In the genomic region with DNA sequence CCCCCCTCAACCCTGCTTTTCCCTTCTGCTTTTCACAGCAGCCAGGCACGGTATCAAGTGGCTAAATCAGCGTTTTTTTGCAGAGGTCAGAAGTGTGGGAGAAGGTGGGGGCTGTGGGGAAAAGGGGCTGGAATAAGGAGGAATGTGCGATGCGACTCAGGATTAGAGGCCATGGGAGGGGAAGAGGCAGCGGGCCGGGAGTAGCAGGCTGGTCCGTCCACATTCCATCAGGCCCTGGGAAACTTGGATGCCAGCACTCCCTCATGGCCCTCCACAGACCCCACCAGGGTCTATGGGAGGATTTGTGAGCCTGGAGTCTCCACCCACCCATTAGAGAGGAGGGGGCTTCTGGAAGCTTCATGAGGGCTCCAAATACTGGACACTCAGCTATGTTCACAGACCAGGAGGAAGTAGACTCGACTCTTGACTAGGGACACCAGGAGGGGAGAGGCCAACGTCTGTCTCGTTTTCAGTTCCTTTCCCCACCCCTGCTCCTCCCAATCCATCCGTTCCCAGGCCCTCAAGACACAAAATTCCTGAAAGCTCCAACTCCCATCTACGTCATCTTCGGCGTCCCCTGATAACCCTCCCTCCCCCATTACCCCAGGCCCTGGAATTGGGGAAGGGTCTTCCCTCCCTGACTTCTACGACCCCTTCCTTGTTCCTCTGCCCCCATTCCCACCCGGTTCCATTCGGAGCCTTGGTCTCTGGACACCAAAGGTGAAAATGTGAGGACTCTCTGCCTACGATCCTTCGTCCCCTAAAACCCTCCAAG, we compare ENCODE assay signal across 8 cellular contexts. TPM values are rescaled to one million over a fixed set of nuclear protein-coding genes. Genes with fewer than 3 reads are reported as not detected.
DNase-seq lines count a peak whose midpoint lies in the region; ATAC-seq and TF ChIP-seq lines count a peak whose summit lies in the region.

No MANE protein-coding gene starts in this region.

- H3K4me3 ChIP-seq in BLaER1 treated with 17β-estradiol and CSF1 and Interleukin-3, amounts not matched to agents 10 nM and 100 nM: peak overlapping the region in 3 of 10 experiments; percentile 2 to 55 (median 3); a peak in 2 of 20 replicates
- H3K4me3 ChIP-seq in WERI-Rb-1 (ENCODE audit: low read depth, low read length): no peak overlapping the region
- H3K4me3 ChIP-seq in foreskin fibroblast (ENCODE audit: low read depth in 1 of 2, low read length in 2 of 2): no peak overlapping the region

- ATAC-seq in natural killer cell treated with Interleukin-12 subunit alpha and Interleukin-12 subunit beta and Interleukin-15 and Interleukin-18, amount 100 ng/mL, for 72 hours: no peak
- ATAC-seq in GM21423 (IDR thresholded peaks at IDR 0.05; ENCODE audit: unreplicated experiment): no peak

- H3K9ac ChIP-seq in BLaER1 treated with 17β-estradiol and CSF1 and Interleukin-3, amounts not matched to agents 10 nM and 100 nM: no peak overlapping the region

- peaks cover 17 to 26% (median 22%) of the 10 kb centered on the region in 10 experiments for H3K4me1 ChIP-seq in BLaER1 treated with 17β-estradiol and CSF1 and Interleukin-3, amounts not matched to agents 10 nM and 100 nM

- DNase-seq in GM20000 (ENCODE audit: low spot score) (peak; percentile 24), WERI-Rb-1 (no peak), NCI-H510A treated with DMSO at 0.1 percent for 48 hours (lab: John Stamatoyannopoulos, UW) (no peak), foreskin fibroblast (no peak)
- DNase-seq in natural killer cell treated with Interleukin-12 subunit alpha and Interleukin-12 subunit beta and Interleukin-15 and Interleukin-18, amount 100 ng/mL, for 72 hours (ENCODE audit: low spot score): peak; percentile 16

- no peaks in the 10 kb centered on the region; a peak in 2 of 22 replicates for H4K20me1 ChIP-seq in BLaER1 treated with 17β-estradiol and CSF1 and Interleukin-3, amounts not matched to agents 10 nM and 100 nM

- peaks cover 0 to 28% (median 11%) of the 10 kb centered on the region in 11 experiments; a peak in 14 of 22 replicates for H3K9me3 ChIP-seq in BLaER1 treated with 17β-estradiol and CSF1 and Interleukin-3, amounts not matched to agents 10 nM and 100 nM (replicated peaks in 1 of 11)
- H3K9me3 ChIP-seq in WERI-Rb-1 (ENCODE audit: severe bottlenecking): peaks cover 7% of the 10 kb centered on the region

- no peak overlapping the region for H3K27ac ChIP-seq in BLaER1 treated with 17β-estradiol and CSF1 and Interleukin-3, amounts not matched to agents 10 nM and 100 nM
- H3K27ac ChIP-seq in WERI-Rb-1: no peak overlapping the region

- H3K4me2 ChIP-seq in BLaER1 treated with 17β-estradiol and CSF1 and Interleukin-3, amounts not matched to agents 10 nM and 100 nM: peak overlapping the region; percentile 56 to 87 (median 72); a peak in 21 of 22 replicates

- H3K27me3 Mint-ChIP-seq in brain: peaks cover 40% of the 10 kb centered on the region
- H3K27me3 Mint-ChIP-seq in natural killer cell treated with Interleukin-12 subunit alpha and Interleukin-12 subunit beta and Interleukin-15 and Interleukin-18, amount 100 ng/mL, for 72 hours: peaks cover 30 to 45% of the 10 kb centered on the region in 2 donors

- H3K4me3 Mint-ChIP-seq in brain: peak overlapping the region in 3 of 5 experiments; percentile 87 to 98 (median 91)
- H3K4me3 Mint-ChIP-seq in natural killer cell treated with Interleukin-12 subunit alpha and Interleukin-12 subunit beta and Interleukin-15 and Interleukin-18, amount 100 ng/mL, for 72 hours: peak overlapping the region; percentile 83

- no peak for TF ChIP-seq CTCF in GM20000 (IDR thresholded peaks at IDR 0.05; ENCODE audit: extremely low read depth, missing control alignments)
- TF ChIP-seq CTCF in brain (conservative IDR thresholded peaks at IDR 0.05): no peak
- TF ChIP-seq CTCF in WERI-Rb-1 (IDR thresholded peaks at IDR 0.05; ENCODE audit: low read depth, low read length): no peak
- TF ChIP-seq CTCF in foreskin fibroblast (IDR thresholded peaks at IDR 0.05; ENCODE audit: low read depth, low read length): no peak

- peaks cover under 1% of the 10 kb centered on the region for H3K36me3 Mint-ChIP-seq in brain
- H3K36me3 Mint-ChIP-seq in natural killer cell treated with Interleukin-12 subunit alpha and Interleukin-12 subunit beta and Interleukin-15 and Interleukin-18, amount 100 ng/mL, for 72 hours: peaks cover 15% of the 10 kb centered on the region

- peaks cover 62% of the 10 kb centered on the region for H3K4me1 Mint-ChIP-seq in brain
- H3K4me1 Mint-ChIP-seq in natural killer cell treated with Interleukin-12 subunit alpha and Interleukin-12 subunit beta and Interleukin-15 and Interleukin-18, amount 100 ng/mL, for 72 hours (ENCODE audit: low read depth in 2 of 2): peaks cover 45 to 51% of the 10 kb centered on the region in 2 donors

- peaks cover 0 to 82% (median 32%) of the 10 kb centered on the region in 5 experiments for H3K9me3 Mint-ChIP-seq in brain
- H3K9me3 Mint-ChIP-seq in natural killer cell treated with Interleukin-12 subunit alpha and Interleukin-12 subunit beta and Interleukin-15 and Interleukin-18, amount 100 ng/mL, for 72 hours: peaks cover 3% of the 10 kb centered on the region

- no peaks in the 10 kb centered on the region for H3K36me3 ChIP-seq in BLaER1 treated with 17β-estradiol and CSF1 and Interleukin-3, amounts not matched to agents 10 nM and 100 nM
- no peaks in the 10 kb centered on the region for H3K36me3 ChIP-seq in WERI-Rb-1

- H3K27ac Mint-ChIP-seq in brain: peak overlapping the region in 3 of 5 experiments; percentile 53 to 100 (median 98)
- no peak overlapping the region for H3K27ac Mint-ChIP-seq in natural killer cell treated with Interleukin-12 subunit alpha and Interleukin-12 subunit beta and Interleukin-15 and Interleukin-18, amount 100 ng/mL, for 72 hours

- peaks cover 11 to 46% (median 40%) of the 10 kb centered on the region in 11 experiments for H3K27me3 ChIP-seq in BLaER1 treated with 17β-estradiol and CSF1 and Interleukin-3, amounts not matched to agents 10 nM and 100 nM
- H3K27me3 ChIP-seq in WERI-Rb-1 (ENCODE audit: insufficient read depth, low read depth, severe bottlenecking): no peaks in the 10 kb centered on the region

RNA-seq across cellular contexts. Expression of a gene that starts 3.3 kb away (rescaled TPM):
- polyA plus RNA-seq in brain (ENCODE audit: insufficient read depth, low read depth, low replicate concordance): 12.3 TPM
- total RNA-seq in natural killer cell treated with Interleukin-12 subunit alpha and Interleukin-12 subunit beta and Interleukin-15 and Interleukin-18, amount 100 ng/mL, for 72 hours: 10 to 100 TPM in 1 of 2 donors, 1 to 10 TPM in 1; 1.9 to 25.8 TPM

RNA-seq across cellular contexts. Expression of a gene that starts 33.0 kb away (rescaled TPM):
- polyA plus RNA-seq in brain (ENCODE audit: insufficient read depth, low read depth, low replicate concordance): 0.17 TPM
- 10 to 100 TPM in 1 of 2 donors, 1 to 10 TPM in 1; 2.4 to 12.4 TPM for total RNA-seq in natural killer cell treated with Interleukin-12 subunit alpha and Interleukin-12 subunit beta and Interleukin-15 and Interleukin-18, amount 100 ng/mL, for 72 hours

RNA-seq across cellular contexts. Expression of a gene that starts 43.8 kb away (rescaled TPM):
- polyA plus RNA-seq in brain (ENCODE audit: insufficient read depth, low read depth, low replicate concordance): 79.4 TPM
- total RNA-seq in natural killer cell treated with Interleukin-12 subunit alpha and Interleukin-12 subunit beta and Interleukin-15 and Interleukin-18, amount 100 ng/mL, for 72 hours: 10 to 100 TPM; 84.5 to 91.9 TPM

RNA-seq across cellular contexts. Expression of a gene that starts 51.7 kb away (rescaled TPM):
- 29.2 TPM for polyA plus RNA-seq in brain (ENCODE audit: insufficient read depth, low read depth, low replicate concordance)
- 100 to 1,000 TPM in 1 of 2 donors, 10 to 100 TPM in 1; 80.0 to 246 TPM for total RNA-seq in natural killer cell treated with Interleukin-12 subunit alpha and Interleukin-12 subunit beta and Interleukin-15 and Interleukin-18, amount 100 ng/mL, for 72 hours

Comparison
In these comparisons a context has a peak if more than half of its experiments do, and no peak if none do; other contexts are left out.
1. DNase-seq: peak in GM20000 (single experiment) and natural killer cell treated with Interleukin-12 subunit alpha and Interleukin-12 subunit beta and Interleukin-15 and Interleukin-18, amount 100 ng/mL, for 72 hours (single experiment); none in WERI-Rb-1 (single experiment), NCI-H510A treated with DMSO at 0.1 percent for 48 hours (single experiment) and foreskin fibroblast (0 of 2).
2. H3K27ac Mint-ChIP-seq: peak in brain (3 of 5); none in natural killer cell treated with Interleukin-12 subunit alpha and Interleukin-12 subunit beta and Interleukin-15 and Interleukin-18, amount 100 ng/mL, for 72 hours (0 of 2).